ENCODE assay signal across 9 cellular contexts in the genomic region with DNA sequence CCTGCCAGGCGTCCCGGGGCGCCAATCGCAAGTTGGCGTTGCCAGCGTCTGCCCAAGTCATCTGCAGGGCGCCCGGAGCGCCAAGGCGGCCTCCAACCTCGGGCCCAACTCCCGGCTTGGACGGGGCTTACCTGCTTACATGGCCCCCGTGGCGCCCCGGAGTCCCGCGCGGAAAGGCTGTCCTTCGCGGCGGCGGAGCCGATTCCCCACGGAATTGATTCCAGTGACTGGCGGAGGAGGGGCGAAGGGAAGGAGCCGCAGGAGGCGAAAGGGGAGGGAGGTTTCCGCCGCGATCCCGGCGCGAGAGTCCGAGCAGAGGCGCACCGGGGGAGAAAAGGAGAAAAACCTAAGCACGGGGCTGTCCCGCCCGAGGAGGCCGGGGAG. TPM values are rescaled to one million over a fixed set of nuclear protein-coding genes. Genes with fewer than 3 reads are reported as not detected.
A peak's percentile ranks its signal among the peaks of the same experiment; 100 is the strongest.
DNase-seq lines count a peak whose midpoint lies in the region; ATAC-seq, FAIRE-seq and TF ChIP-seq lines count a peak whose summit lies in the region.
"Had no signal": no experiment of that assay in that cellular context is flagged by ENCODE, and none has a peak within 500 bp of the region (broad histone marks: within the 10 kb centered on the region; RNA-seq: fewer than 3 reads in every experiment).

No MANE protein-coding gene starts in this region.

- POLR2A ChIA-PET in AG04449 (lab: Yijun Ruan, JAX), result interaction anchor here (0.8 to 1.5 kb wide), 11 partner anchors 11 to 154 kb away, joined by 3 to 7 read pairs (median 4); no protein-coding TSS in a partner anchor
- POLR2A ChIA-PET in activated CD4-positive, alpha-beta memory T cell treated with anti-CD3 and anti-CD28 coated beads for 36 hours (lab: Charles Lee), result no interaction called here

- no peak for TF ChIP-seq POLR2A in H54 (IDR thresholded peaks at IDR 0.05; ENCODE audit: low read depth, low read length)

- peak overlapping the region; percentile 69 for H3K4me3 Mint-ChIP-seq in activated CD4-positive, alpha-beta memory T cell treated with anti-CD3 and anti-CD28 coated beads for 36 hours

- H3K27me3 Mint-ChIP-seq in activated CD4-positive, alpha-beta memory T cell treated with anti-CD3 and anti-CD28 coated beads for 36 hours, result peaks cover 44% of the 10 kb centered on the region

- DNase-seq in AG04449 (ENCODE audit: low read depth, low spot score), result no peak
- peak; percentile 35 for DNase-seq in H54 (ENCODE audit: insufficient read length, low spot score)
- no peak for DNase-seq in activated CD4-positive, alpha-beta memory T cell treated with anti-CD3 and anti-CD28 coated beads for 36 hours
- DNase-seq in Right ventricle myocardium superior, result peak; percentile 76
- DNase-seq in retinal pigment epithelial cell (ENCODE audit: low read depth), result no peak
- no peak for DNase-seq in 8988T

- intact Hi-C loops in activated CD4-positive, alpha-beta memory T cell treated with anti-CD3 and anti-CD28 coated beads for 36 hours (cut with micrococcal nuclease), result no loop called here
- intact Hi-C loops in Right ventricle myocardium superior (cut with DNase I), result loop anchor here (10.0 kb wide), 1 partner anchor 216 kb away; no protein-coding TSS in a partner anchor

- peaks cover 2% of the 10 kb centered on the region for H3K4me1 Mint-ChIP-seq in activated CD4-positive, alpha-beta memory T cell treated with anti-CD3 and anti-CD28 coated beads for 36 hours (ENCODE audit: low read depth)

- H3K4me3 ChIP-seq in AG04449 (ENCODE audit: low read depth, low read length) (peak overlapping the region; percentile 86), retinal pigment epithelial cell (ENCODE audit: low read length) (peak overlapping the region; percentile 92)

- no peaks in the 10 kb centered on the region for H3K36me3 Mint-ChIP-seq in activated CD4-positive, alpha-beta memory T cell treated with anti-CD3 and anti-CD28 coated beads for 36 hours

- CTCF ChIA-PET in AG04449 (lab: Yijun Ruan, JAX), result interaction anchor here (1.4 to 5.0 kb wide), 11 partner anchors 9 to 972 kb away, joined by 3 to 26 read pairs (median 7); no protein-coding TSS in a partner anchor
- CTCF ChIA-PET in activated CD4-positive, alpha-beta memory T cell treated with anti-CD3 and anti-CD28 coated beads for 36 hours (lab: Charles Lee), result no interaction called here

- ATAC-seq in Right ventricle myocardium superior (ENCODE audit: poor library complexity), result peak; percentile 38
- ATAC-seq in HG03095 (IDR thresholded peaks at IDR 0.05; ENCODE audit: unreplicated experiment), result no peak
- no peak for ATAC-seq in GM18517 (IDR thresholded peaks at IDR 0.05; ENCODE audit: unreplicated experiment)

- H3K9me3 Mint-ChIP-seq in activated CD4-positive, alpha-beta memory T cell treated with anti-CD3 and anti-CD28 coated beads for 36 hours, result no peaks in the 10 kb centered on the region

- no peak for TF ChIP-seq CTCF in AG04449 (IDR thresholded peaks at IDR 0.05; ENCODE audit: insufficient read depth, low read length, missing control alignments)
- TF ChIP-seq CTCF in retinal pigment epithelial cell (conservative IDR thresholded peaks at IDR 0.05; ENCODE audit: low read depth, low read length), result no peak

- FAIRE-seq in H54 (lab: Jason Lieb, UNC), result no peak
- FAIRE-seq: GM18507 had no signal

- no peak overlapping the region for H3K27ac Mint-ChIP-seq in activated CD4-positive, alpha-beta memory T cell treated with anti-CD3 and anti-CD28 coated beads for 36 hours

RNA-seq across cellular contexts. Expression of a gene that starts 0.4 kb away (rescaled TPM):
- total RNA-seq in activated CD4-positive, alpha-beta memory T cell treated with anti-CD3 and anti-CD28 coated beads for 36 hours, result 1 to 10 TPM; 1.0 to 1.1 TPM
- total RNA-seq in Right ventricle myocardium superior, result 25.1 TPM

RNA-seq across cellular contexts. Expression of a gene that starts 52.0 kb away (rescaled TPM):
- total RNA-seq in activated CD4-positive, alpha-beta memory T cell treated with anti-CD3 and anti-CD28 coated beads for 36 hours, result 10 to 100 TPM; 92.4 to 97.3 TPM
- 1.4 TPM for total RNA-seq in Right ventricle myocardium superior

Comparison
In these comparisons a context has a peak if more than half of its experiments do, and no peak if none do; other contexts are left out.
1. DNase-seq: peak in H54 (single experiment) and Right ventricle myocardium superior (single experiment); none in AG04449 (single experiment), activated CD4-positive, alpha-beta memory T cell treated with anti-CD3 and anti-CD28 coated beads for 36 hours (single experiment), retinal pigment epithelial cell (single experiment) and 8988T (single experiment).
2. RNA of a gene that starts 0.4 kb away (total RNA-seq): 25.1 TPM in Right ventricle myocardium superior (single experiment); 1.0 to 1.1 TPM in activated CD4-positive, alpha-beta memory T cell treated with anti-CD3 and anti-CD28 coated beads for 36 hours; every median in the first group is over 10 times any median in the second.
3. RNA of a gene that starts 52.0 kb away (total RNA-seq): 92.4 to 97.3 TPM in activated CD4-positive, alpha-beta memory T cell treated with anti-CD3 and anti-CD28 coated beads for 36 hours; 1.4 TPM in Right ventricle myocardium superior (single experiment); every median in the first group is over 10 times any median in the second.